ENCODE assay signal across 4 cellular contexts in genomic region chr5:172287145-172287544, GRCh38. TPM values are rescaled to one million over a fixed set of nuclear protein-coding genes. Genes with fewer than 3 reads are reported as not detected.
DNase-seq lines count a peak whose midpoint lies in the region; TF ChIP-seq lines count a peak whose summit lies in the region.
"Not testable (repeated sequence)": the region's sequence is repeated elsewhere in the genome, so short reads cannot be mapped to it uniquely, and the experiment has no call there.

No MANE protein-coding gene starts in this region.

- H3K4me1 Mint-ChIP-seq in progenitor cell of endocrine pancreas (ENCODE audit: low read depth) = not testable (repeated sequence)

- CTCF ChIA-PET in HEK293 (lab: Yijun Ruan, JAX) = interaction anchor here (0.7 kb wide), 1 partner anchor 421 kb away, joined by 3 read pairs; no protein-coding TSS in a partner anchor

- not testable (repeated sequence) for TF ChIP-seq CTCF in HEK293 (tag by site-specific recombination; IDR thresholded peaks at IDR 0.05); progenitor cell of endocrine pancreas (IDR thresholded peaks at IDR 0.05; ENCODE audit: unreplicated experiment)

- H3K27ac Mint-ChIP-seq in progenitor cell of endocrine pancreas = peak overlapping the region; percentile 37

- not testable (repeated sequence) for H3K36me3 ChIP-seq in HEK293 (ENCODE audit: control insufficient read depth in 2 of 2, insufficient read depth in 1 of 2, low read length in 2 of 2)

- H3K9me3 Mint-ChIP-seq in progenitor cell of endocrine pancreas (ENCODE audit: low read depth) = not testable (repeated sequence)

- not testable (repeated sequence) for H3K27ac ChIP-seq in HEK293 (ENCODE audit: extremely low read depth, low read depth, low read length)

- not testable (repeated sequence) for H3K27me3 Mint-ChIP-seq in progenitor cell of endocrine pancreas

- H3K4me3 ChIP-seq in HEK293 (ENCODE audit: low read depth, low read length) = not testable (repeated sequence)

- not testable (repeated sequence) for H3K4me3 Mint-ChIP-seq in progenitor cell of endocrine pancreas (ENCODE audit: low read depth)

- DNase-seq in DMS114 treated with DMSO at 0.1 percent for 48 hours (lab: John Stamatoyannopoulos, UW; ENCODE audit: unreplicated experiment) (peak; percentile 12), foreskin melanocyte (peak; percentile 27)
- not testable (repeated sequence) for DNase-seq in progenitor cell of endocrine pancreas (ENCODE audit: low spot score, unreplicated experiment)

- POLR2A ChIA-PET in HEK293 (lab: Yijun Ruan, JAX) = not testable (repeated sequence)

- H3K9me3 ChIP-seq in HEK293 (ENCODE audit: control insufficient read depth, insufficient read depth, low read depth, low read length) = not testable (repeated sequence)

- not testable (repeated sequence) for H3K4me1 ChIP-seq in HEK293 (ENCODE audit: control insufficient read depth, insufficient read depth, low read length)

- H3K36me3 Mint-ChIP-seq in progenitor cell of endocrine pancreas (ENCODE audit: insufficient read depth) = not testable (repeated sequence)

TF ChIP-seq in HEK293, 187 proteins besides CTCF, POLR2A, EP300 and RAD21:
- TF ChIP-seq ZBTB21 (tag by site-specific recombination; IDR thresholded peaks at IDR 0.05) (0 out of 2 replicates have a peak, but pooled peaks have one; percentile 12), ZNF629 (tag by site-specific recombination; IDR thresholded peaks at IDR 0.05) (peak; percentile 32; the same call in 1 of the 2 replicates), ZSCAN4 (tag by site-specific recombination; IDR thresholded peaks at IDR 0.05) (peak; percentile 50; the same call in 1 of the 2 replicates)

RNA-seq across cellular contexts. Expression of gene UBTD2, which starts 3.6 kb away (rescaled TPM):
- total RNA-seq in progenitor cell of endocrine pancreas = 69.6 and 72.7 TPM in 2 replicates
